ENCODE assay signal across 15 cellular contexts in genomic region chr17:75396025-75396424, GRCh38. TPM values are rescaled to one million over a fixed set of nuclear protein-coding genes. Genes with fewer than 3 reads are reported as not detected.
DNase-seq lines count a peak whose midpoint lies in the region; ATAC-seq and TF ChIP-seq lines count a peak whose summit lies in the region.
"Had no signal": no experiment of that assay in that cellular context is flagged by ENCODE, and none has a peak within 500 bp of the region (broad histone marks: within the 10 kb centered on the region; RNA-seq: fewer than 3 reads in every experiment).

No MANE protein-coding gene starts in this region.

- no peak overlapping the region for H2AFZ ChIP-seq in DND-41 (ENCODE audit: low read depth, low read length)
- H2AFZ ChIP-seq: hepatocyte had no signal

- peaks cover 99 to 100% (median 100%) of the 10 kb centered on the region in 11 experiments for H4K20me1 ChIP-seq in BLaER1 treated with 17β-estradiol and CSF1 and Interleukin-3, amounts not matched to agents 10 nM and 100 nM
- H4K20me1 ChIP-seq in DND-41 (ENCODE audit: insufficient read depth, low read length): peaks cover 76% of the 10 kb centered on the region

- ATAC-seq in DND-41 (ENCODE audit: insufficient read depth, low read depth): no peak
- ATAC-seq: left lung had no signal

- peak overlapping the region; percentile 7 for H3K4me3 Mint-ChIP-seq in mesothelial cell of epicardium

- H3K9me3 ChIP-seq in BLaER1 treated with 17β-estradiol and CSF1 and Interleukin-3, amounts not matched to agents 10 nM and 100 nM (replicated peaks in 1 of 11): 0 out of 22 replicates have a peak, but pooled peaks cover 0 to 4% (median 0%) of the 10 kb centered on the region in 11 experiments
- H3K9me3 ChIP-seq in DND-41 (ENCODE audit: insufficient read depth, low read length, severe bottlenecking) (no peaks in the 10 kb centered on the region), SK-N-MC (ENCODE audit: low read depth, low read length) (no peaks in the 10 kb centered on the region)
- H3K9me3 ChIP-seq: left lung, neutrophil had no signal

- in situ Hi-C loops in brain microvascular endothelial cell (cut with HindIII; ENCODE audit: low pct_ligation_motif_present, low sequenced_read_pairs): no loop called here

- TF ChIP-seq CTCF in DND-41 (IDR thresholded peaks at IDR 0.05; ENCODE audit: borderline replicate concordance, extremely low read depth, low read length, poor library complexity, severe bottlenecking): no peak
- no peak for TF ChIP-seq CTCF in mesothelial cell of epicardium (IDR thresholded peaks at IDR 0.05; ENCODE audit: unreplicated experiment)
- TF ChIP-seq CTCF in brain microvascular endothelial cell (IDR thresholded peaks at IDR 0.05; ENCODE audit: low read depth, low read length, missing control alignments): no peak

- DNase-seq in DND-41 (no peak), SK-N-MC (ENCODE audit: low read depth, low spot score) (no peak), mesothelial cell of epicardium (ENCODE audit: low spot score in 2 of 2, unreplicated experiment in 2 of 2) (no peak), brain microvascular endothelial cell (no peak), occipital lobe (lab: John Stamatoyannopoulos, UW) (no peak), UCSD-AML1 (lab: John Stamatoyannopoulos, UW; ENCODE audit: unreplicated experiment) (no peak), H7 (no peak)
- DNase-seq: activated naive CD4-positive, alpha-beta T cell treated with Interleukin-2 at 50 U/mL for 16 hours; erythroblast; KG1; left lung; NCI-H2081 had no signal

- H3K27ac Mint-ChIP-seq in mesothelial cell of epicardium: peak overlapping the region; percentile 76

- H3K9ac ChIP-seq in BLaER1 treated with 17β-estradiol and CSF1 and Interleukin-3, amounts not matched to agents 10 nM and 100 nM: peak overlapping the region; percentile 63 to 82 (median 74); a peak in 19 of 22 replicates
- H3K9ac ChIP-seq in DND-41 (ENCODE audit: low read depth, low read length): peak overlapping the region; percentile 58
- H3K9ac ChIP-seq in SK-N-MC (ENCODE audit: insufficient read length): no peak overlapping the region

- peak overlapping the region in 10 of 11 experiments; percentile 6 to 70 (median 28); a peak in 12 of 22 replicates for H3K27ac ChIP-seq in BLaER1 treated with 17β-estradiol and CSF1 and Interleukin-3, amounts not matched to agents 10 nM and 100 nM
- H3K27ac ChIP-seq in DND-41 (ENCODE audit: low read length) (peak overlapping the region; percentile 27), SK-N-MC (peak overlapping the region; percentile 43; the same call in 1 of the 2 replicates), brain microvascular endothelial cell (no peak overlapping the region)
- H3K27ac ChIP-seq: left lung had no signal

- peaks cover 36% of the 10 kb centered on the region for H3K4me1 Mint-ChIP-seq in mesothelial cell of epicardium

- H3K27me3 ChIP-seq in BLaER1 treated with 17β-estradiol and CSF1 and Interleukin-3, amounts not matched to agents 10 nM and 100 nM: no peaks in the 10 kb centered on the region
- no peaks in the 10 kb centered on the region for H3K27me3 ChIP-seq in DND-41 (ENCODE audit: insufficient read depth, low read length, poor library complexity)
- no peaks in the 10 kb centered on the region for H3K27me3 ChIP-seq in brain microvascular endothelial cell (replicated peaks)
- H3K27me3 ChIP-seq in H7 (ENCODE audit: control insufficient read depth, insufficient read depth, low read length): no peaks in the 10 kb centered on the region
- H3K27me3 ChIP-seq: hepatocyte, left lung, neutrophil had no signal

- peaks cover 41 to 73% (median 54%) of the 10 kb centered on the region in 11 experiments for H3K36me3 ChIP-seq in BLaER1 treated with 17β-estradiol and CSF1 and Interleukin-3, amounts not matched to agents 10 nM and 100 nM
- H3K36me3 ChIP-seq in DND-41 (ENCODE audit: insufficient read depth, low read length) (peaks cover 34% of the 10 kb centered on the region), SK-N-MC (ENCODE audit: insufficient read depth, low read length) (peaks cover 11% of the 10 kb centered on the region), brain microvascular endothelial cell (replicated peaks) (no peaks in the 10 kb centered on the region), H7 (replicated peaks; ENCODE audit: control insufficient read depth, insufficient read depth, low read length) (no peaks in the 10 kb centered on the region; the same call in none of the 2 replicates)
- H3K36me3 ChIP-seq: left lung had no signal

- H3K4me2 ChIP-seq in BLaER1 treated with 17β-estradiol and CSF1 and Interleukin-3, amounts not matched to agents 10 nM and 100 nM: peak overlapping the region; percentile 89 to 100 (median 95)
- H3K4me2 ChIP-seq in DND-41 (ENCODE audit: insufficient read depth, low read length): peak overlapping the region; percentile 82

- H3K4me3 ChIP-seq in BLaER1 treated with 17β-estradiol and CSF1 and Interleukin-3, amounts not matched to agents 10 nM and 100 nM: peak overlapping the region in 6 of 10 experiments; percentile 0 to 70 (median 60); a peak in 5 of 20 replicates
- H3K4me3 ChIP-seq in DND-41 (ENCODE audit: low read depth in 1 of 2, low read length in 2 of 2) (peak overlapping the region in 1 of 2 experiments; percentile 1; a peak in 1 of 4 replicates), SK-N-MC (no peak overlapping the region), brain microvascular endothelial cell (ENCODE audit: low read depth, low read length) (no peak overlapping the region), H7 (ENCODE audit: insufficient read depth, low read depth, low read length) (no peak overlapping the region)
- H3K4me3 ChIP-seq: hepatocyte, left lung had no signal

- no peaks in the 10 kb centered on the region for H3K27me3 Mint-ChIP-seq in mesothelial cell of epicardium (ENCODE audit: low read depth)

- peaks cover 100% of the 10 kb centered on the region for H3K79me2 ChIP-seq in DND-41 (ENCODE audit: insufficient read depth, low read length)

- H3K9me3 Mint-ChIP-seq in mesothelial cell of epicardium: no peaks in the 10 kb centered on the region

- peaks cover 60 to 95% (median 81%) of the 10 kb centered on the region in 10 experiments for H3K4me1 ChIP-seq in BLaER1 treated with 17β-estradiol and CSF1 and Interleukin-3, amounts not matched to agents 10 nM and 100 nM
- peaks cover 73% of the 10 kb centered on the region for H3K4me1 ChIP-seq in DND-41 (ENCODE audit: insufficient read depth, low read length)

- H3K36me3 Mint-ChIP-seq in mesothelial cell of epicardium: peaks cover under 1% of the 10 kb centered on the region

RNA-seq across cellular contexts. Expression of gene GRB2, which starts 9.5 kb away (rescaled TPM):
- total RNA-seq in mesothelial cell of epicardium (61.8 to 67.8 TPM (median 66.3 TPM) in 3 replicates), occipital lobe (125 TPM)
- total RNA-seq in H7 (2014; rRNA removed; shearing (Covaris generic)): 98.7 and 100 TPM in 2 replicates

Comparison
In these comparisons a context has a peak if more than half of its experiments do, and no peak if none do; other contexts are left out.
1. H3K4me3 ChIP-seq: peak in BLaER1 treated with 17β-estradiol and CSF1 and Interleukin-3, amounts not matched to agents 10 nM and 100 nM (6 of 10); none in SK-N-MC (single experiment), brain microvascular endothelial cell (single experiment) and H7 (single experiment).